8 cellular contexts compared by ENCODE assay signal in genomic region chr14:92729632-92730358, GRCh38. TPM values are rescaled to one million over a fixed set of nuclear protein-coding genes. Genes with fewer than 3 reads are reported as not detected.
DNase-seq lines count a peak whose midpoint lies in the region; ATAC-seq and TF ChIP-seq lines count a peak whose summit lies in the region.

No MANE protein-coding gene starts in this region.

- no peaks in the 10 kb centered on the region for H3K27me3 Mint-ChIP-seq in endodermal cell (ENCODE audit: insufficient read depth)

- H3K4me3 ChIP-seq in endodermal cell (ENCODE audit: low read length) (no peak overlapping the region), uterus (no peak overlapping the region)

- H3K27me3 ChIP-seq in endodermal cell (ENCODE audit: control insufficient read depth, insufficient read depth, low read length, poor library complexity, severe bottlenecking) (no peaks in the 10 kb centered on the region), uterus (no peaks in the 10 kb centered on the region)

- no peaks in the 10 kb centered on the region for H3K9me3 Mint-ChIP-seq in endodermal cell

- TF ChIP-seq CTCF in endodermal cell (conservative IDR thresholded peaks at IDR 0.05): no peak
- no peak for TF ChIP-seq CTCF in uterus (IDR thresholded peaks at IDR 0.05)

- H3K4me1 Mint-ChIP-seq in endodermal cell: peaks cover 6% of the 10 kb centered on the region

- H3K9me3 ChIP-seq in endodermal cell (ENCODE audit: control insufficient read depth, low read length) (peaks cover 9% of the 10 kb centered on the region), uterus (no peaks in the 10 kb centered on the region)

- ATAC-seq in GM21528 (IDR thresholded peaks at IDR 0.05; ENCODE audit: low FRiP score, unreplicated experiment): peak; percentile 65
- ATAC-seq in left colon: no peak

- H3K36me3 Mint-ChIP-seq in endodermal cell (ENCODE audit: low read depth): peaks cover 42% of the 10 kb centered on the region

- H3K4me3 Mint-ChIP-seq in endodermal cell: no peak overlapping the region

- H3K36me3 ChIP-seq in endodermal cell (ENCODE audit: control insufficient read depth, insufficient read depth, low read length): peaks cover 25% of the 10 kb centered on the region
- no peaks in the 10 kb centered on the region for H3K36me3 ChIP-seq in uterus

- H3K27ac Mint-ChIP-seq in endodermal cell: peak overlapping the region; percentile 11

- H3K27ac ChIP-seq in endodermal cell (ENCODE audit: low read depth, low read length) (no peak overlapping the region), uterus (no peak overlapping the region)

- peak; percentile 85 for DNase-seq in Daoy (ENCODE audit: low read depth)
- peak; percentile 64 for DNase-seq in KBM-7
- no peak for DNase-seq in endodermal cell
- no peak for DNase-seq in hypothalamus (lab: John Stamatoyannopoulos, UW)
- DNase-seq in NCI-H774 (lab: John Stamatoyannopoulos, UW): no peak
- DNase-seq in uterus: no peak
- no peak for DNase-seq in left colon

- TF ChIP-seq POLR2A in uterus (IDR thresholded peaks at IDR 0.05): no peak

- no peak overlapping the region for H3K9ac ChIP-seq in endodermal cell (ENCODE audit: extremely low read depth, low read length, poor library complexity, severe bottlenecking)

- intact Hi-C loops in uterus (cut with DNase I; ENCODE audit: low total_unique reads): no loop called here
- intact Hi-C loops in left colon (cut with DNase I, micrococcal nuclease): no loop called here

- 94% methylated on average over 6 to 14 of the region's 14 CpGs for WGBS in endodermal cell (ENCODE audit: insufficient coverage in 1 of 2, insufficient read length in 1 of 2), 2 experiments

- no peaks in the 10 kb centered on the region for H3K4me1 ChIP-seq in endodermal cell (ENCODE audit: control insufficient read depth, insufficient read depth, low read length)
- H3K4me1 ChIP-seq in uterus: no peaks in the 10 kb centered on the region

- in situ Hi-C loops in KBM-7 (cut with MboI; ENCODE audit: low pct_unique_long_range_greater_than_20kb, low sequenced_read_pairs): no loop called here

RNA-seq across cellular contexts. Expression of gene LGMN, which starts 18.6 kb away (rescaled TPM):
- 66.5 and 92.5 TPM in 2 replicates for total RNA-seq in Daoy (2014; rRNA removed; shearing (Covaris generic))
- total RNA-seq in endodermal cell: 10 to 100 TPM; 61.4 to 87.2 TPM
- polyA plus RNA-seq in endodermal cell (2013, experiment 1 of 2): 69.8 TPM
- polyA plus RNA-seq in endodermal cell (2013, experiment 2 of 2): 67.9 TPM
- 10 to 100 TPM; 13.6 to 91.4 (median 69.1) TPM for total RNA-seq in uterus
- total RNA-seq in left colon: 100 to 1,000 TPM in 1 of 2 donors, 10 to 100 TPM in 1; 70.8 to 125 TPM

Comparison
In these comparisons a context has a peak if more than half of its experiments do, and no peak if none do; other contexts are left out.
1. DNase-seq: peak in Daoy (single experiment) and KBM-7 (single experiment); none in endodermal cell (single experiment), hypothalamus (0 of 51), NCI-H774 (single experiment), uterus (0 of 2) and left colon (0 of 2).